ENCODE assay signal across 1 cellular context in the genomic region with DNA sequence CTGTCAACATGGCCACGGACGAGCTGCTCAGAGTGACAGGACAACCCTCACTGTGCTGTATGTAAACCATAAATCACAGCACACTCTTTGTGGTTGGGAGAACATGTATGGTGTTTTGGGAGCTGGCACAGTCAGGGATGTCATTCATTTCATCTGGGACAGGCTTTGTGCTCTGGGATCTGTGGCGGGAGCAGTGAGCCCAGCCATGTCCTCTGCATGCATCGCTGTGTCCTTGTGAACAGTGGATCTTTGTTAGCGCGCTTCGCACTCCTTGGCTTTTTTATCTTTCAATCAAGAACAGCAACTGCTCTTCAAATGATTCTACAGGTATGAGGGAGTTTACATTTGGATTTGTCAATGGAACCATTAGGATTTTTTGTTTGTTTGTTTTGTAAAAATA.
TF ChIP-seq lines count a peak whose summit lies in the region.

No MANE protein-coding gene starts in this region.

TF ChIP-seq in IMR-90, 13 proteins besides CTCF, POLR2A, EP300 and RAD21:
- TF ChIP-seq, protein P1, sequence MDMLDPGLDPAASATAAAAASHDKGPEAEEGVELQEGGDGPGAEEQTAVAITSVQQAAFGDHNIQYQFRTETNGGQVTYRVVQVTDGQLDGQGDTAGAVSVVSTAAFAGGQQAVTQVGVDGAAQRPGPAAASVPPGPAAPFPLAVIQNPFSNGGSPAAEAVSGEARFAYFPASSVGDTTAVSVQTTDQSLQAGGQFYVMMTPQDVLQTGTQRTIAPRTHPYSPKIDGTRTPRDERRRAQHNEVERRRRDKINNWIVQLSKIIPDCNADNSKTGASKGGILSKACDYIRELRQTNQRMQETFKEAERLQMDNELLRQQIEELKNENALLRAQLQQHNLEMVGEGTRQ (IDR thresholded peaks at IDR 0.05; ENCODE audit: low read depth, low read length): no peak
